In the genomic region with DNA sequence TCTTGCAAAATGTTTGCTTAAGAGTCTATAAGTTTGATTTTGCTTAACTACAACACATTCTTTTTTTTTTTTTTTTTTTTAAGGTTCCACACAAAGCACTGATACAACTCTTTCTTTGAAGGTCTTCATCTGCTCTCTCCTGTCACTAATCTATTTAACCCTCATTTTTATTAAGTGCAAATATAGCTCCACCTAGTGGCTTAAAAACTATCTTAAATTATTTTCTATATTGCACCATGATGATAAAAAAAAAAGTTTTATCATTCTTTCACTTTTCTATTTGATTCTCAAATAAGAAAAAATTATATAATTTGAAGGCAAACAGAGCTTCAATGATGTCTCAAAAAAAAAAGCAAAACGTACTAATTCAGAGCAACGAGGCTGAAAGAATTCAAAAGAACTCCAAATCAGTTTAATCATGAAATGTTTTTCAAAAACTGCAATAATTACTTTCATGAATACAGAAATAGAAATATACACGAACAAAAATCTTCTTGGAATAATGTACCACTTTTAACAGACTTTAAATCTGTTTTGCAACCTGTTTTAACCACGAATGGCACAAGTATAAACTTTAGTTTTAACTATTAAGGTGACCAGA, we compare ENCODE assay signal across 8 cellular contexts. TPM values are rescaled to one million over a fixed set of nuclear protein-coding genes. Genes with fewer than 3 reads are reported as not detected.
A peak's percentile ranks its signal among the peaks of the same experiment; 100 is the strongest.
DNase-seq lines count a peak whose midpoint lies in the region; ATAC-seq and TF ChIP-seq lines count a peak whose summit lies in the region.

No MANE protein-coding gene starts in this region.

- no peak overlapping the region for H3K9ac ChIP-seq in mesendoderm (ENCODE audit: low read length)

- no peak overlapping the region for H3K4me2 ChIP-seq in mesendoderm (ENCODE audit: low read length)

- H3K27ac ChIP-seq in cardiac muscle cell (no peak overlapping the region), brain microvascular endothelial cell (no peak overlapping the region), mesendoderm (ENCODE audit: low read depth, low read length) (no peak overlapping the region)

- H3K36me3 ChIP-seq in cardiac muscle cell, result peaks cover 73% of the 10 kb centered on the region
- peaks cover 22% of the 10 kb centered on the region for H3K36me3 ChIP-seq in brain microvascular endothelial cell (replicated peaks)
- H3K36me3 ChIP-seq in mesendoderm (ENCODE audit: control insufficient read depth, insufficient read depth, low read length), result peaks cover under 1% of the 10 kb centered on the region

- H3K23ac ChIP-seq in mesendoderm (ENCODE audit: low read length), result no peak overlapping the region

- TF ChIP-seq CTCF in cardiac muscle cell (IDR thresholded peaks at IDR 0.05; ENCODE audit: low read depth, low read length), result peak; percentile 39
- TF ChIP-seq CTCF in brain microvascular endothelial cell (IDR thresholded peaks at IDR 0.05; ENCODE audit: low read depth, low read length, missing control alignments), result peak; percentile 21

- no peak overlapping the region for H4K5ac ChIP-seq in mesendoderm (ENCODE audit: low read length)

- no peak overlapping the region for H3K56ac ChIP-seq in mesendoderm (ENCODE audit: low read length)

- H3K4me1 ChIP-seq in cardiac muscle cell (ENCODE audit: low read depth) (no peaks in the 10 kb centered on the region), mesendoderm (ENCODE audit: control insufficient read depth, low read depth, low read length) (no peaks in the 10 kb centered on the region)

- DNase-seq in cardiac muscle cell (ENCODE audit: low read depth in 1 of 2, low spot score in 1 of 2), result peak; percentile 41 to 51
- no peak for DNase-seq in left cardiac atrium
- peak; percentile 27 for DNase-seq in NCI-H146 treated with DMSO at 0.1 percent for 48 hours (lab: John Stamatoyannopoulos, UW; ENCODE audit: unreplicated experiment)
- DNase-seq in brain microvascular endothelial cell, result no peak
- peak; percentile 8 for DNase-seq in mesendoderm
- DNase-seq in 8988T, result no peak
- DNase-seq in stimulated activated CD4-positive, alpha-beta T cell treated with anti-CD3 and anti-CD28 coated beads, Interleukin-1b, Interleukin-23, amount 100 ng/mL, for 48 hours, result no peak

- no peak overlapping the region for H4K8ac ChIP-seq in mesendoderm (ENCODE audit: low read depth, low read length)

- no peaks in the 10 kb centered on the region for H3K27me3 ChIP-seq in cardiac muscle cell
- no peaks in the 10 kb centered on the region for H3K27me3 ChIP-seq in brain microvascular endothelial cell (replicated peaks)
- no peaks in the 10 kb centered on the region for H3K27me3 ChIP-seq in mesendoderm (ENCODE audit: insufficient read depth, low read length, poor library complexity)

- intact Hi-C loops in left cardiac atrium (cut with DNase I), result loop anchor here in 1 of 2 donors (5.0 to 10.0 kb wide), 2 partner anchors 450 to 647 kb away; no protein-coding TSS in a partner anchor

- H3K79me2 ChIP-seq in mesendoderm (ENCODE audit: control insufficient read depth, insufficient read depth, low read length), result no peaks in the 10 kb centered on the region

- H3K79me1 ChIP-seq in mesendoderm (ENCODE audit: low read length), result no peaks in the 10 kb centered on the region

- H2AK5ac ChIP-seq in mesendoderm (ENCODE audit: low read length), result no peak overlapping the region

- H2BK120ac ChIP-seq in mesendoderm (ENCODE audit: low read depth, low read length), result no peak overlapping the region

- H2BK15ac ChIP-seq in mesendoderm (replicated peaks; ENCODE audit: low read depth), result no peak overlapping the region

- in situ Hi-C loops in brain microvascular endothelial cell (cut with HindIII; ENCODE audit: low pct_ligation_motif_present, low sequenced_read_pairs), result no loop called here

- H3K4me3 ChIP-seq in cardiac muscle cell (no peak overlapping the region), brain microvascular endothelial cell (ENCODE audit: low read depth, low read length) (no peak overlapping the region), mesendoderm (ENCODE audit: low read length) (no peak overlapping the region)

- no peak overlapping the region for H3K18ac ChIP-seq in mesendoderm (ENCODE audit: low read length)

- no peak overlapping the region for H2BK5ac ChIP-seq in mesendoderm (ENCODE audit: low read length)

- WGBS in mesendoderm (ENCODE audit: extremely low coverage, insufficient coverage, low lambda C conversion rate), result no CpG with 5 or more reads among the region's 4 CpGs

- no peaks in the 10 kb centered on the region for H3K9me3 ChIP-seq in cardiac muscle cell (ENCODE audit: low read depth)

- ATAC-seq in left cardiac atrium, result no peak
- no peak for ATAC-seq in HG03439 (IDR thresholded peaks at IDR 0.05; ENCODE audit: unreplicated experiment)

- H3K4ac ChIP-seq in mesendoderm (ENCODE audit: low read depth, low read length), result no peak overlapping the region

RNA-seq across cellular contexts. Expression of gene ESF1, which starts 12.8 kb away (rescaled TPM):
- total RNA-seq in cardiac muscle cell, result 2.8 and 16.6 TPM in 2 replicates
- polyA plus RNA-seq in cardiac muscle cell, result 9.2 and 10.4 TPM in 2 replicates
- total RNA-seq in left cardiac atrium, result 10 to 100 TPM; 11.6 to 18.7 TPM
- 56.8 TPM for polyA plus RNA-seq in mesendoderm (2013, experiment 1 of 2)
- 57.3 TPM for polyA plus RNA-seq in mesendoderm (2013, experiment 2 of 2)

RNA-seq across cellular contexts. Expression of gene NDUFAF5, which starts 12.9 kb away (rescaled TPM):
- total RNA-seq in cardiac muscle cell (30.0 and 45.8 TPM in 2 replicates), left cardiac atrium (10 to 100 TPM; 46.4 to 67.6 TPM)
- 54.6 and 60.7 TPM in 2 replicates for polyA plus RNA-seq in cardiac muscle cell
- 23.3 TPM for polyA plus RNA-seq in mesendoderm (2013, experiment 1 of 2)
- polyA plus RNA-seq in mesendoderm (2013, experiment 2 of 2), result 23.6 TPM

Comparison
In these comparisons a context has a peak if more than half of its experiments do, and no peak if none do; other contexts are left out.
1. DNase-seq: peak in cardiac muscle cell (2 of 2), NCI-H146 treated with DMSO at 0.1 percent for 48 hours (single experiment) and mesendoderm (single experiment); none in left cardiac atrium (single experiment), brain microvascular endothelial cell (single experiment), 8988T (single experiment) and stimulated activated CD4-positive, alpha-beta T cell treated with anti-CD3 and anti-CD28 coated beads, Interleukin-1b, Interleukin-23, amount 100 ng/mL, for 48 hours (single experiment).